In genomic region chr17:44503080-44503842, GRCh38 we compare ENCODE assay signal across 1 cellular context.
A peak's percentile ranks its signal among the peaks of the same experiment; 100 is the strongest.
TF ChIP-seq lines count a peak whose summit lies in the region.

GPATCH8 (minus strand) TSS chr17:44503406; CDS start chr17:44503370, 36 bp downstream.

TF ChIP-seq in K562, 482 proteins besides CTCF, POLR2A, EP300 and RAD21 (continued from another document and continues in another):
- TF ChIP-seq, protein P1, sequence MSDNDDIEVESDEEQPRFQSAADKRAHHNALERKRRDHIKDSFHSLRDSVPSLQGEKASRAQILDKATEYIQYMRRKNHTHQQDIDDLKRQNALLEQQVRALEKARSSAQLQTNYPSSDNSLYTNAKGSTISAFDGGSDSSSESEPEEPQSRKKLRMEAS (CRISPR knock-in tag; IDR thresholded peaks at IDR 0.05) = peak; percentile 54
- TF ChIP-seq RFX5 (IDR thresholded peaks at IDR 0.05; ENCODE audit: low read depth, low read length) = no peak
- peak; percentile 41 for TF ChIP-seq ASH1L (IDR thresholded peaks at IDR 0.05; ENCODE audit: borderline replicate concordance, low read depth, partially characterized antibody)
- no peak for TF ChIP-seq FOXP1 (CRISPR knock-in tag; IDR thresholded peaks at IDR 0.05)
- no peak for TF ChIP-seq ZBTB49 (CRISPR knock-in tag; IDR thresholded peaks at IDR 0.05; ENCODE audit: borderline replicate concordance)
- TF ChIP-seq, protein P2, sequence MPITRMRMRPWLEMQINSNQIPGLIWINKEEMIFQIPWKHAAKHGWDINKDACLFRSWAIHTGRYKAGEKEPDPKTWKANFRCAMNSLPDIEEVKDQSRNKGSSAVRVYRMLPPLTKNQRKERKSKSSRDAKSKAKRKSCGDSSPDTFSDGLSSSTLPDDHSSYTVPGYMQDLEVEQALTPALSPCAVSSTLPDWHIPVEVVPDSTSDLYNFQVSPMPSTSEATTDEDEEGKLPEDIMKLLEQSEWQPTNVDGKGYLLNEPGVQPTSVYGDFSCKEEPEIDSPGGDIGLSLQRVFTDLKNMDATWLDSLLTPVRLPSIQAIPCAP (CRISPR knock-in tag; IDR thresholded peaks at IDR 0.05; ENCODE audit: borderline replicate concordance) = no peak
- TF ChIP-seq ZNF282 (CRISPR knock-in tag; IDR thresholded peaks at IDR 0.05) = no peak
- peak; percentile 93 for TF ChIP-seq ZNF395 (CRISPR knock-in tag; IDR thresholded peaks at IDR 0.05)
- no peak for TF ChIP-seq ZNF717 (CRISPR knock-in tag; IDR thresholded peaks at IDR 0.05)
- TF ChIP-seq, protein P3, sequence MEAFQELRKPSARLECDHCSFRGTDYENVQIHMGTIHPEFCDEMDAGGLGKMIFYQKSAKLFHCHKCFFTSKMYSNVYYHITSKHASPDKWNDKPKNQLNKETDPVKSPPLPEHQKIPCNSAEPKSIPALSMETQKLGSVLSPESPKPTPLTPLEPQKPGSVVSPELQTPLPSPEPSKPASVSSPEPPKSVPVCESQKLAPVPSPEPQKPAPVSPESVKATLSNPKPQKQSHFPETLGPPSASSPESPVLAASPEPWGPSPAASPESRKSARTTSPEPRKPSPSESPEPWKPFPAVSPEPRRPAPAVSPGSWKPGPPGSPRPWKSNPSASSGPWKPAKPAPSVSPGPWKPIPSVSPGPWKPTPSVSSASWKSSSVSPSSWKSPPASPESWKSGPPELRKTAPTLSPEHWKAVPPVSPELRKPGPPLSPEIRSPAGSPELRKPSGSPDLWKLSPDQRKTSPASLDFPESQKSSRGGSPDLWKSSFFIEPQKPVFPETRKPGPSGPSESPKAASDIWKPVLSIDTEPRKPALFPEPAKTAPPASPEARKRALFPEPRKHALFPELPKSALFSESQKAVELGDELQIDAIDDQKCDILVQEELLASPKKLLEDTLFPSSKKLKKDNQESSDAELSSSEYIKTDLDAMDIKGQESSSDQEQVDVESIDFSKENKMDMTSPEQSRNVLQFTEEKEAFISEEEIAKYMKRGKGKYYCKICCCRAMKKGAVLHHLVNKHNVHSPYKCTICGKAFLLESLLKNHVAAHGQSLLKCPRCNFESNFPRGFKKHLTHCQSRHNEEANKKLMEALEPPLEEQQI (IDR thresholded peaks at IDR 0.05) = no peak
- TF ChIP-seq NFATC3 (IDR thresholded peaks at IDR 0.05) = no peak
- no peak for TF ChIP-seq RBM22 (IDR thresholded peaks at IDR 0.05; ENCODE audit: low read depth, low read length, poor library complexity, severe bottlenecking)
- TF ChIP-seq HOXB6 (CRISPR knock-in tag; IDR thresholded peaks at IDR 0.05; ENCODE audit: borderline replicate concordance) = no peak
- peak; percentile 53 for TF ChIP-seq HNRNPK (IDR thresholded peaks at IDR 0.05; ENCODE audit: low read depth, low read length, poor library complexity, severe bottlenecking)
- TF ChIP-seq POLR2H (tag; IDR thresholded peaks at IDR 0.05; ENCODE audit: low read depth) = peak; percentile 73
- TF ChIP-seq KAT2B (IDR thresholded peaks at IDR 0.05; ENCODE audit: low read depth, low read length) = no peak
- TF ChIP-seq NFXL1 (CRISPR knock-in tag; IDR thresholded peaks at IDR 0.05) = no peak
- peak; percentile 83 for TF ChIP-seq KDM5B (IDR thresholded peaks at IDR 0.05; ENCODE audit: insufficient replicate concordance, low read depth, low read length)
- no peak for TF ChIP-seq TARDBP (IDR thresholded peaks at IDR 0.05)
- TF ChIP-seq RBM34 (IDR thresholded peaks at IDR 0.05; ENCODE audit: borderline replicate concordance, insufficient read depth, low read length) = no peak
- no peak for TF ChIP-seq CBFA2T3 (IDR thresholded peaks at IDR 0.05)
- peak; percentile 65; the same call in 1 of the 2 replicates for TF ChIP-seq ATF7 (IDR thresholded peaks at IDR 0.05)
- no peak for TF ChIP-seq ZNF707 (CRISPR knock-in tag; conservative IDR thresholded peaks at IDR 0.05)
- TF ChIP-seq, protein P4, sequence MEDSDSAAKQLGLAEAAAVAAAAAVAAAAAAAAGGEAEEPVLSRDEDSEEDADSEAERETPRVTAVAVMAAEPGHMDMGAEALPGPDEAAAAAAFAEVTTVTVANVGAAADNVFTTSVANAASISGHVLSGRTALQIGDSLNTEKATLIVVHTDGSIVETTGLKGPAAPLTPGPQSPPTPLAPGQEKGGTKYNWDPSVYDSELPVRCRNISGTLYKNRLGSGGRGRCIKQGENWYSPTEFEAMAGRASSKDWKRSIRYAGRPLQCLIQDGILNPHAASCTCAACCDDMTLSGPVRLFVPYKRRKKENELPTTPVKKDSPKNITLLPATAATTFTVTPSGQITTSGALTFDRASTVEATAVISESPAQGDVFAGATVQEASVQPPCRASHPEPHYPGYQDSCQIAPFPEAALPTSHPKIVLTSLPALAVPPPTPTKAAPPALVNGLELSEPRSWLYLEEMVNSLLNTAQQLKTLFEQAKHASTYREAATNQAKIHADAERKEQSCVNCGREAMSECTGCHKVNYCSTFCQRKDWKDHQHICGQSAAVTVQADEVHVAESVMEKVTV (CRISPR knock-in tag; IDR thresholded peaks at IDR 0.05) = no peak
- no peak for TF ChIP-seq TFAM (CRISPR knock-in tag; conservative IDR thresholded peaks at IDR 0.05)
- peak; percentile 97 for TF ChIP-seq EGR1 (conservative IDR thresholded peaks at IDR 0.05)
- TF ChIP-seq, protein P5, sequence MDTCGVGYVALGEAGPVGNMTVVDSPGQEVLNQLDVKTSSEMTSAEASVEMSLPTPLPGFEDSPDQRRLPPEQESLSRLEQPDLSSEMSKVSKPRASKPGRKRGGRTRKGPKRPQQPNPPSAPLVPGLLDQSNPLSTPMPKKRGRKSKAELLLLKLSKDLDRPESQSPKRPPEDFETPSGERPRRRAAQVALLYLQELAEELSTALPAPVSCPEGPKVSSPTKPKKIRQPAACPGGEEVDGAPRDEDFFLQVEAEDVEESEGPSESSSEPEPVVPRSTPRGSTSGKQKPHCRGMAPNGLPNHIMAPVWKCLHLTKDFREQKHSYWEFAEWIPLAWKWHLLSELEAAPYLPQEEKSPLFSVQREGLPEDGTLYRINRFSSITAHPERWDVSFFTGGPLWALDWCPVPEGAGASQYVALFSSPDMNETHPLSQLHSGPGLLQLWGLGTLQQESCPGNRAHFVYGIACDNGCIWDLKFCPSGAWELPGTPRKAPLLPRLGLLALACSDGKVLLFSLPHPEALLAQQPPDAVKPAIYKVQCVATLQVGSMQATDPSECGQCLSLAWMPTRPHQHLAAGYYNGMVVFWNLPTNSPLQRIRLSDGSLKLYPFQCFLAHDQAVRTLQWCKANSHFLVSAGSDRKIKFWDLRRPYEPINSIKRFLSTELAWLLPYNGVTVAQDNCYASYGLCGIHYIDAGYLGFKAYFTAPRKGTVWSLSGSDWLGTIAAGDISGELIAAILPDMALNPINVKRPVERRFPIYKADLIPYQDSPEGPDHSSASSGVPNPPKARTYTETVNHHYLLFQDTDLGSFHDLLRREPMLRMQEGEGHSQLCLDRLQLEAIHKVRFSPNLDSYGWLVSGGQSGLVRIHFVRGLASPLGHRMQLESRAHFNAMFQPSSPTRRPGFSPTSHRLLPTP (IDR thresholded peaks at IDR 0.05; ENCODE audit: borderline replicate concordance, extremely low read depth, insufficient read length) = no peak
- no peak for TF ChIP-seq FOXO4 (CRISPR knock-in tag; IDR thresholded peaks at IDR 0.05)
- peak; percentile 76; the same call in 1 of the 2 replicates for TF ChIP-seq ELF4 (CRISPR knock-in tag; IDR thresholded peaks at IDR 0.05)
- peak; percentile 18; the same call in 1 of the 2 replicates for TF ChIP-seq XRCC5 (IDR thresholded peaks at IDR 0.05; ENCODE audit: low read depth, low read length)
- peak; percentile 92 for TF ChIP-seq PHF20 (IDR thresholded peaks at IDR 0.05; ENCODE audit: partially characterized antibody)
- TF ChIP-seq MEIS2 (IDR thresholded peaks at IDR 0.05; ENCODE audit: partially characterized antibody) = peak; percentile 93
- no peak for TF ChIP-seq ZNF217 (CRISPR knock-in tag; IDR thresholded peaks at IDR 0.05)
- TF ChIP-seq ARID3A (IDR thresholded peaks at IDR 0.05; ENCODE audit: borderline replicate concordance, low read depth, low read length) = no peak
- TF ChIP-seq EHMT2 (IDR thresholded peaks at IDR 0.05) = 0 out of 2 replicates have a peak, but pooled peaks have one; percentile 35
- TF ChIP-seq ELF1 (tag; IDR thresholded peaks at IDR 0.05) = peak; percentile 97
- TF ChIP-seq MAFG (tag; conservative IDR thresholded peaks at IDR 0.05) = no peak
- peak; percentile 85 for TF ChIP-seq POLR2G (IDR thresholded peaks at IDR 0.05; ENCODE audit: low read depth, low read length)
- TF ChIP-seq ZNF668 (CRISPR knock-in tag; IDR thresholded peaks at IDR 0.05) = no peak; the same call in 1 of the 2 replicates
- 0 out of 2 replicates have a peak, but pooled peaks have one; percentile 6 for TF ChIP-seq SOX6 (IDR thresholded peaks at IDR 0.05)
- TF ChIP-seq CHD2 (IDR thresholded peaks at IDR 0.05; ENCODE audit: low read depth, low read length) = peak; percentile 20; the same call in 1 of the 2 replicates
- TF ChIP-seq CHD4 (IDR thresholded peaks at IDR 0.05; ENCODE audit: insufficient read depth, insufficient replicate concordance, low read depth, low read length, poor library complexity, severe bottlenecking) = no peak
- no peak for TF ChIP-seq ZNF277 (CRISPR knock-in tag; IDR thresholded peaks at IDR 0.05; ENCODE audit: borderline replicate concordance)
- TF ChIP-seq, protein P6, sequence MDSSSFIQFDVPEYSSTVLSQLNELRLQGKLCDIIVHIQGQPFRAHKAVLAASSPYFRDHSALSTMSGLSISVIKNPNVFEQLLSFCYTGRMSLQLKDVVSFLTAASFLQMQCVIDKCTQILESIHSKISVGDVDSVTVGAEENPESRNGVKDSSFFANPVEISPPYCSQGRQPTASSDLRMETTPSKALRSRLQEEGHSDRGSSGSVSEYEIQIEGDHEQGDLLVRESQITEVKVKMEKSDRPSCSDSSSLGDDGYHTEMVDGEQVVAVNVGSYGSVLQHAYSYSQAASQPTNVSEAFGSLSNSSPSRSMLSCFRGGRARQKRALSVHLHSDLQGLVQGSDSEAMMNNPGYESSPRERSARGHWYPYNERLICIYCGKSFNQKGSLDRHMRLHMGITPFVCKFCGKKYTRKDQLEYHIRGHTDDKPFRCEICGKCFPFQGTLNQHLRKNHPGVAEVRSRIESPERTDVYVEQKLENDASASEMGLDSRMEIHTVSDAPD (CRISPR knock-in tag; IDR thresholded peaks at IDR 0.05) = no peak
- TF ChIP-seq TCF3 (CRISPR knock-in tag; IDR thresholded peaks at IDR 0.05) = no peak
- no peak for TF ChIP-seq HNRNPUL1 (IDR thresholded peaks at IDR 0.05; ENCODE audit: low read length)
